8 cellular contexts compared by ENCODE assay signal in genomic region chr17:68035523-68036303, GRCh38. TPM values are rescaled to one million over a fixed set of nuclear protein-coding genes. Genes with fewer than 3 reads are reported as not detected.
DNase-seq lines count a peak whose midpoint lies in the region; ATAC-seq and TF ChIP-seq lines count a peak whose summit lies in the region.

KPNA2 (plus strand) TSS chr17:68035735; CDS start chr17:68037133, 1,398 bp downstream.

- H2AFZ ChIP-seq in PC-3 (ENCODE audit: low read length): peak within 1 kb of the TSS; percentile 72

- H3K79me2 ChIP-seq in PC-3 (ENCODE audit: low read length): peaks cover 50% of the 10 kb centered on the region

- peaks cover 39% of the 10 kb centered on the region for H4K20me1 ChIP-seq in PC-3 (ENCODE audit: low read length)

- H3F3A ChIP-seq in PC-3 (ENCODE audit: low read length, unreplicated experiment): peaks cover 3% of the 10 kb centered on the region

- intact Hi-C loops in PC-3 (cut with micrococcal nuclease) (loop anchor here (1.0 to 5.0 kb wide), 4 partner anchors 15 to 422 kb away; partner anchors contain the start of gene WIPI1), mucosa of descending colon (cut with DNase I, micrococcal nuclease) (no loop called here)

- H3K4me3 ChIP-seq in Jurkat, Clone E6-1 (ENCODE audit: low read length): peak within 1 kb of the TSS; percentile 96
- H3K4me3 ChIP-seq in PC-3 (ENCODE audit: low read length) (peak within 1 kb of the TSS; percentile 97), epithelial cell of proximal tubule (ENCODE audit: low read depth, low read length) (peak within 1 kb of the TSS; percentile 85), mucosa of descending colon (peak within 1 kb of the TSS; percentile 89)

- peak within 1 kb of the TSS; percentile 93 for H3K4me2 ChIP-seq in PC-3 (ENCODE audit: low read length)

- H3K27ac ChIP-seq in PC-3 (ENCODE audit: low read length): peak within 1 kb of the TSS; percentile 66

- ATAC-seq in GM21717 (IDR thresholded peaks at IDR 0.05; ENCODE audit: unreplicated experiment) (peak; percentile 89), PC-3 (peak; percentile 89), mucosa of descending colon (peak; percentile 97)

- peak within 1 kb of the TSS; percentile 98 for H3K9ac ChIP-seq in PC-3 (ENCODE audit: low read length)

- H3K9me2 ChIP-seq in PC-3 (replicated peaks; ENCODE audit: low read length): no peaks in the 10 kb centered on the region

- POLR2A ChIA-PET in PC-3 (lab: Charles Lee; ENCODE audit: unreplicated experiment): interaction anchor here (0.6 to 0.7 kb wide), 6 partner anchors 14 to 879 kb away, joined by 3 to 11 read pairs (median 6); no protein-coding TSS in a partner anchor

- no peak for TF ChIP-seq CTCF in PC-3 (conservative IDR thresholded peaks at IDR 0.05; ENCODE audit: low read depth, low read length)
- TF ChIP-seq CTCF in epithelial cell of proximal tubule (conservative IDR thresholded peaks at IDR 0.05; ENCODE audit: low read depth, low read length): no peak
- no peak for TF ChIP-seq CTCF in mucosa of descending colon (IDR thresholded peaks at IDR 0.05)

- BruUV-seq in PC-3 (replicated peaks; lab: Mats Ljungman, UMichigan): TSS peak; percentile 57

- CTCF ChIA-PET in PC-3 (lab: Charles Lee): interaction anchor here (0.6 kb wide), 1 partner anchor 211 kb away, joined by 4 read pairs; no protein-coding TSS in a partner anchor

- DNase-seq in DMS153 treated with DMSO at 0.1 percent for 48 hours (lab: John Stamatoyannopoulos, UW; ENCODE audit: unreplicated experiment) (peak; percentile 96), PC-3 (peak; percentile 99), activated T-cell treated with anti-CD3 and anti-CD28 coated beads for 48 hours (ENCODE audit: low read depth) (peak; percentile 85), epithelial cell of proximal tubule (ENCODE audit: low read depth) (peak; percentile 81), mucosa of descending colon (peak; percentile 92 to 95 (median 94))
- DNase-seq in Jurkat, Clone E6-1 (ENCODE audit: low read depth, low spot score): peak; percentile 98
- DNase-seq in stimulated activated CD8-positive, alpha-beta memory T cell treated with anti-CD3 and anti-CD28 coated beads, Interleukin-4, amount 100 ng/mL, for 1 hour (ENCODE audit: low read depth in 2 of 2, low spot score in 1 of 2): peak; percentile 65 to 86

- peaks cover 42% of the 10 kb centered on the region for H3K36me3 ChIP-seq in PC-3 (ENCODE audit: low read depth, low read length)
- no peaks in the 10 kb centered on the region for H3K36me3 ChIP-seq in mucosa of descending colon (ENCODE audit: low read depth)

- H3K4me1 ChIP-seq in PC-3 (ENCODE audit: insufficient read depth, low read length): peaks cover 24% of the 10 kb centered on the region
- H3K4me1 ChIP-seq in mucosa of descending colon (ENCODE audit: low read depth): peaks cover 10% of the 10 kb centered on the region

- H3K27me3 ChIP-seq in PC-3 (ENCODE audit: low read length): no peaks in the 10 kb centered on the region

- no peaks in the 10 kb centered on the region for H3K9me3 ChIP-seq in PC-3 (ENCODE audit: low read length)
- H3K9me3 ChIP-seq in mucosa of descending colon: no peaks in the 10 kb centered on the region

RNA-seq across cellular contexts. Expression of gene KPNA2, which starts in this region (rescaled TPM):
- 428 TPM for polyA plus RNA-seq in Jurkat, Clone E6-1 (2012; ENCODE audit: insufficient read depth, insufficient read length)
- total RNA-seq in PC-3 (2014; rRNA removed): 223 and 288 TPM in 2 replicates
- 369 and 409 TPM in 2 replicates for total RNA-seq in epithelial cell of proximal tubule
- 10 to 100 TPM; 15.2 to 50.3 (median 29.0) TPM for total RNA-seq in mucosa of descending colon

Comparison
In these comparisons a context has a peak if more than half of its experiments do, and no peak if none do; other contexts are left out.
1. Peak in every context shown above with its lines: DNase-seq, ATAC-seq, H3K4me3 ChIP-seq and H3K27ac ChIP-seq.